9 cellular contexts compared by ENCODE assay signal in genomic region chr19:13152356-13152853, GRCh38. TPM values are rescaled to one million over a fixed set of nuclear protein-coding genes. Genes with fewer than 3 reads are reported as not detected.
DNase-seq lines count a peak whose midpoint lies in the region; ATAC-seq, FAIRE-seq and TF ChIP-seq lines count a peak whose summit lies in the region.
"Had no signal": no experiment of that assay in that cellular context is flagged by ENCODE, and none has a peak within 500 bp of the region (broad histone marks: within the 10 kb centered on the region; RNA-seq: fewer than 3 reads in every experiment).

No MANE protein-coding gene starts in this region.

- peaks cover 42% of the 10 kb centered on the region for H3K36me3 Mint-ChIP-seq in activated CD4-positive, alpha-beta memory T cell treated with anti-CD3 and anti-CD28 coated beads, Interleukin-2, amount 10 ng/mL, durations not matched to agents 7 days and 5 days (ENCODE audit: low read depth)

- peak overlapping the region; percentile 48 to 100 (median 98) for H3K27ac ChIP-seq in skin epidermis

- no peak for DNase-seq in GM12865 (ENCODE audit: low read depth)
- DNase-seq in activated CD4-positive, alpha-beta memory T cell treated with anti-CD3 and anti-CD28 coated beads, Interleukin-2, amount 10 ng/mL, durations not matched to agents 7 days and 5 days: no peak
- no peak for DNase-seq in left ventricle myocardium superior
- DNase-seq in urothelium cell line (ENCODE audit: low spot score): no peak
- no peak for DNase-seq in D721Med (ENCODE audit: insufficient read length, low spot score)
- no peak for DNase-seq in stimulated activated CD4-positive, alpha-beta T cell treated with anti-CD3 and anti-CD28 coated beads, Interleukin-4, amount 100 ng/mL, for 1 hour

- no peaks in the 10 kb centered on the region for H3K27me3 Mint-ChIP-seq in activated CD4-positive, alpha-beta memory T cell treated with anti-CD3 and anti-CD28 coated beads, Interleukin-2, amount 10 ng/mL, durations not matched to agents 7 days and 5 days

- peak overlapping the region; percentile 99 for H3K27ac Mint-ChIP-seq in activated CD4-positive, alpha-beta memory T cell treated with anti-CD3 and anti-CD28 coated beads, Interleukin-2, amount 10 ng/mL, durations not matched to agents 7 days and 5 days

- H3K4me1 Mint-ChIP-seq in activated CD4-positive, alpha-beta memory T cell treated with anti-CD3 and anti-CD28 coated beads, Interleukin-2, amount 10 ng/mL, durations not matched to agents 7 days and 5 days: peaks cover 35% of the 10 kb centered on the region

- peak; percentile 7 for ATAC-seq in HG02759 (IDR thresholded peaks at IDR 0.05; ENCODE audit: unreplicated experiment)
- peak; percentile 1 for ATAC-seq in left ventricle myocardium superior

- FAIRE-seq in urothelium cell line (lab: Jason Lieb, UNC): no peak
- no peak for FAIRE-seq in D721Med (lab: Jason Lieb, UNC)

- H3K9me3 Mint-ChIP-seq in activated CD4-positive, alpha-beta memory T cell treated with anti-CD3 and anti-CD28 coated beads, Interleukin-2, amount 10 ng/mL, durations not matched to agents 7 days and 5 days: no peaks in the 10 kb centered on the region

- intact Hi-C loops in left ventricle myocardium superior (cut with micrococcal nuclease): no loop called here

- TF ChIP-seq CTCF in GM12865 (IDR thresholded peaks at IDR 0.05; ENCODE audit: insufficient read depth, low read depth, low read length, missing control alignments) (no peak), D721Med (IDR thresholded peaks at IDR 0.05; ENCODE audit: insufficient read depth, missing control alignments) (no peak)

- CTCF ChIA-PET in activated CD4-positive, alpha-beta memory T cell treated with anti-CD3 and anti-CD28 coated beads, Interleukin-2, amount 10 ng/mL, durations not matched to agents 7 days and 5 days (lab: Charles Lee): interaction anchor here (0.6 to 2.0 kb wide), 12 partner anchors 12 to 436 kb away, joined by 3 to 21 read pairs (median 6); partner anchors contain the start of gene NACC1

- POLR2A ChIA-PET in activated CD4-positive, alpha-beta memory T cell treated with anti-CD3 and anti-CD28 coated beads, Interleukin-2, amount 10 ng/mL, durations not matched to agents 7 days and 5 days (lab: Charles Lee): interaction anchor here (0.7 to 5.0 kb wide), 38 partner anchors 13 to 694 kb away, joined by 3 to 335 read pairs (median 5); partner anchors contain the start of genes CALR, GCDH, LYL1 and NACC1

- H3K4me3 ChIP-seq in GM12865 (ENCODE audit: low read depth, low read length): peak overlapping the region; percentile 91
- peak overlapping the region; percentile 84 to 95 (median 93) for H3K4me3 ChIP-seq in skin epidermis

- H3K4me3 Mint-ChIP-seq in activated CD4-positive, alpha-beta memory T cell treated with anti-CD3 and anti-CD28 coated beads, Interleukin-2, amount 10 ng/mL, durations not matched to agents 7 days and 5 days: peak overlapping the region; percentile 95

RNA-seq across cellular contexts. Expression of gene IER2, which starts 2.2 kb away (rescaled TPM):
- 100 to 1,000 TPM; 231 to 234 TPM for total RNA-seq in activated CD4-positive, alpha-beta memory T cell treated with anti-CD3 and anti-CD28 coated beads, Interleukin-2, amount 10 ng/mL, durations not matched to agents 7 days and 5 days
- 19.8 TPM for total RNA-seq in left ventricle myocardium superior

RNA-seq across cellular contexts. Expression of gene STX10, which starts 2.2 kb away (rescaled TPM):
- total RNA-seq in activated CD4-positive, alpha-beta memory T cell treated with anti-CD3 and anti-CD28 coated beads, Interleukin-2, amount 10 ng/mL, durations not matched to agents 7 days and 5 days: 10 to 100 TPM; 69.0 to 72.2 TPM
- total RNA-seq in left ventricle myocardium superior: 46.4 TPM

RNA-seq across cellular contexts. Expression of gene NACC1, which starts 34.3 kb away (rescaled TPM):
- 10 to 100 TPM; 74.5 to 82.2 TPM for total RNA-seq in activated CD4-positive, alpha-beta memory T cell treated with anti-CD3 and anti-CD28 coated beads, Interleukin-2, amount 10 ng/mL, durations not matched to agents 7 days and 5 days
- 50.0 TPM for total RNA-seq in left ventricle myocardium superior

RNA-seq across cellular contexts. Expression of gene TRMT1, which starts 35.9 kb away (rescaled TPM):
- total RNA-seq in activated CD4-positive, alpha-beta memory T cell treated with anti-CD3 and anti-CD28 coated beads, Interleukin-2, amount 10 ng/mL, durations not matched to agents 7 days and 5 days: 10 to 100 TPM; 29.4 to 29.7 TPM
- total RNA-seq in left ventricle myocardium superior: 22.4 TPM

RNA-seq across cellular contexts. Expression of gene LYL1, which starts 49.7 kb away (rescaled TPM):
- total RNA-seq in activated CD4-positive, alpha-beta memory T cell treated with anti-CD3 and anti-CD28 coated beads, Interleukin-2, amount 10 ng/mL, durations not matched to agents 7 days and 5 days: 1 to 10 TPM; 5.7 to 6.2 TPM
- total RNA-seq in left ventricle myocardium superior: 8.8 TPM
- total RNA-seq: M059J had no signal

Comparison
In these comparisons a context has a peak if more than half of its experiments do, and no peak if none do; other contexts are left out.
1. RNA of gene IER2, which starts 2.2 kb away (total RNA-seq): 231 to 234 TPM in activated CD4-positive, alpha-beta memory T cell treated with anti-CD3 and anti-CD28 coated beads, Interleukin-2, amount 10 ng/mL, durations not matched to agents 7 days and 5 days; 19.8 TPM in left ventricle myocardium superior (single experiment); every median in the first group is over 10 times any median in the second.